10 cellular contexts compared by ENCODE assay signal in genomic region chr19:23799321-23799720, GRCh38. TPM values are rescaled to one million over a fixed set of nuclear protein-coding genes. Genes with fewer than 3 reads are reported as not detected.
DNase-seq lines count a peak whose midpoint lies in the region; ATAC-seq and TF ChIP-seq lines count a peak whose summit lies in the region.
"Had no signal": no experiment of that assay in that cellular context is flagged by ENCODE, and none has a peak within 500 bp of the region (broad histone marks: within the 10 kb centered on the region; RNA-seq: fewer than 3 reads in every experiment).

No MANE protein-coding gene starts in this region.

- TF ChIP-seq POLR2A in vagina (IDR thresholded peaks at IDR 0.05), result no peak

- H3K27ac ChIP-seq in WERI-Rb-1 (no peak overlapping the region), vagina (no peak overlapping the region)

- POLR2A ChIA-PET in T-cell (lab: Charles Lee), result interaction anchor here (0.6 to 1.3 kb wide), 5 partner anchors 40 to 1965 kb away, joined by 3 to 6 read pairs (median 5); partner anchors contain the start of gene ZNF681 (in 1 of the 2)

- H3K4me3 Mint-ChIP-seq in T-cell, result peak overlapping the region; percentile 72 to 73 (median 73)
- peak overlapping the region; percentile 68 for H3K4me3 Mint-ChIP-seq in activated naive CD8-positive, alpha-beta T cell treated with anti-CD3 and anti-CD28 coated beads for 36 hours
- H3K4me3 Mint-ChIP-seq: nephron had no signal

- H3K4me3 ChIP-seq in WERI-Rb-1 (ENCODE audit: low read depth, low read length) (no peak overlapping the region), vagina (no peak overlapping the region)

- no peaks in the 10 kb centered on the region for H3K9me3 ChIP-seq in WERI-Rb-1 (ENCODE audit: severe bottlenecking)
- H3K9me3 ChIP-seq in vagina, result no peaks in the 10 kb centered on the region

- H3K27ac Mint-ChIP-seq in T-cell, result peak overlapping the region; percentile 84 to 91
- H3K27ac Mint-ChIP-seq in activated naive CD8-positive, alpha-beta T cell treated with anti-CD3 and anti-CD28 coated beads for 36 hours, result peak overlapping the region; percentile 80
- H3K27ac Mint-ChIP-seq: nephron had no signal

- no peaks in the 10 kb centered on the region for H3K27me3 Mint-ChIP-seq in T-cell
- no peaks in the 10 kb centered on the region for H3K27me3 Mint-ChIP-seq in activated naive CD8-positive, alpha-beta T cell treated with anti-CD3 and anti-CD28 coated beads for 36 hours

- intact Hi-C loops in vagina (cut with DNase I), result no loop called here

- ATAC-seq in T-cell (replicated peaks in 1 of 4), result peak; percentile 91 to 98 (median 98)

- CTCF ChIA-PET in T-cell (lab: Charles Lee), result interaction anchor here in 1 of 2 donors (0.9 kb wide), 1 partner anchor 15 kb away, joined by 3 read pairs; no protein-coding TSS in a partner anchor

- peaks cover 0 to 20% (median 13%) of the 10 kb centered on the region in 3 donors for H3K9me3 Mint-ChIP-seq in T-cell
- peaks cover 19% of the 10 kb centered on the region for H3K9me3 Mint-ChIP-seq in activated naive CD8-positive, alpha-beta T cell treated with anti-CD3 and anti-CD28 coated beads for 36 hours

- no peaks in the 10 kb centered on the region for H3K4me1 ChIP-seq in vagina

- TF ChIP-seq CTCF in WERI-Rb-1 (IDR thresholded peaks at IDR 0.05; ENCODE audit: low read depth, low read length) (no peak), vagina (IDR thresholded peaks at IDR 0.05) (no peak)

- H3K27me3 ChIP-seq in WERI-Rb-1 (ENCODE audit: insufficient read depth, low read depth, severe bottlenecking) (no peaks in the 10 kb centered on the region), vagina (no peaks in the 10 kb centered on the region)

- peak in 5 of 6 experiments; percentile 17 to 61 (median 54) for DNase-seq in stimulated activated naive CD4-positive, alpha-beta T cell (lab: John Stamatoyannopoulos, UW)
- DNase-seq in stimulated activated naive CD4-positive, alpha-beta T cell treated with Interleukin-2 at 50 U/mL for 16 hours (lab: John Stamatoyannopoulos, UW), result no peak
- DNase-seq in T-cell, result peak in 33 of 34 experiments; percentile 9 to 68 (median 30)
- DNase-seq in activated naive CD8-positive, alpha-beta T cell treated with anti-CD3 and anti-CD28 coated beads for 36 hours, result peak; percentile 19
- no peak for DNase-seq in NCI-H2196 (lab: John Stamatoyannopoulos, UW; ENCODE audit: unreplicated experiment)
- DNase-seq in WERI-Rb-1, result no peak
- DNase-seq in vagina (ENCODE audit: extremely low spot score in 2 of 2), result no peak
- DNase-seq in COLO668 (lab: John Stamatoyannopoulos, UW; ENCODE audit: unreplicated experiment), result no peak
- DNase-seq: NCI-H1694 had no signal

- H3K36me3 ChIP-seq in WERI-Rb-1 (no peaks in the 10 kb centered on the region), vagina (no peaks in the 10 kb centered on the region)

- peaks cover 10% of the 10 kb centered on the region for H3K36me3 Mint-ChIP-seq in T-cell
- peaks cover 37% of the 10 kb centered on the region for H3K36me3 Mint-ChIP-seq in activated naive CD8-positive, alpha-beta T cell treated with anti-CD3 and anti-CD28 coated beads for 36 hours

- H3K4me1 Mint-ChIP-seq in T-cell, result peaks cover 35 to 44% (median 40%) of the 10 kb centered on the region in 3 donors
- peaks cover 29% of the 10 kb centered on the region for H3K4me1 Mint-ChIP-seq in activated naive CD8-positive, alpha-beta T cell treated with anti-CD3 and anti-CD28 coated beads for 36 hours
- H3K4me1 Mint-ChIP-seq: nephron had no signal

RNA-seq across cellular contexts. Expression of gene ZNF681, which starts 40.6 kb away (rescaled TPM):
- 1 to 10 TPM; 2.4 to 6.7 (median 5.5) TPM for total RNA-seq in T-cell
- 1 to 10 TPM; 5.0 to 5.8 TPM for total RNA-seq in activated naive CD8-positive, alpha-beta T cell treated with anti-CD3 and anti-CD28 coated beads for 36 hours
- 1.7 TPM for total RNA-seq in vagina

Comparison
In these comparisons a context has a peak if more than half of its experiments do, and no peak if none do; other contexts are left out.
1. DNase-seq: peak in stimulated activated naive CD4-positive, alpha-beta T cell (5 of 6), T-cell (33 of 34) and activated naive CD8-positive, alpha-beta T cell treated with anti-CD3 and anti-CD28 coated beads for 36 hours (single experiment); none in stimulated activated naive CD4-positive, alpha-beta T cell treated with Interleukin-2 at 50 U/mL for 16 hours (single experiment), NCI-H2196 (single experiment), WERI-Rb-1 (single experiment), vagina (0 of 2) and COLO668 (single experiment).